ENCODE assay signal across 1 cellular context in genomic region chr6:112311950-112312547, GRCh38.
TF ChIP-seq lines count a peak whose summit lies in the region.

No MANE protein-coding gene starts in this region.

TF ChIP-seq in H1, 55 proteins besides CTCF, POLR2A, EP300 and RAD21 (continued from another document):
- TF ChIP-seq KDM4A (IDR thresholded peaks at IDR 0.05; ENCODE audit: low read depth, low read length, severe bottlenecking) (no peak), GABPA (IDR thresholded peaks at IDR 0.05; ENCODE audit: borderline replicate concordance, insufficient read depth, low read length) (no peak), CBX8 (IDR thresholded peaks at IDR 0.05; ENCODE audit: borderline replicate concordance, low read depth, low read length) (no peak), SAP30 (IDR thresholded peaks at IDR 0.05; ENCODE audit: insufficient read depth, insufficient replicate concordance, low read length) (no peak), JUND (IDR thresholded peaks at IDR 0.05; ENCODE audit: low read length) (no peak)
- TF ChIP-seq, protein P1, sequence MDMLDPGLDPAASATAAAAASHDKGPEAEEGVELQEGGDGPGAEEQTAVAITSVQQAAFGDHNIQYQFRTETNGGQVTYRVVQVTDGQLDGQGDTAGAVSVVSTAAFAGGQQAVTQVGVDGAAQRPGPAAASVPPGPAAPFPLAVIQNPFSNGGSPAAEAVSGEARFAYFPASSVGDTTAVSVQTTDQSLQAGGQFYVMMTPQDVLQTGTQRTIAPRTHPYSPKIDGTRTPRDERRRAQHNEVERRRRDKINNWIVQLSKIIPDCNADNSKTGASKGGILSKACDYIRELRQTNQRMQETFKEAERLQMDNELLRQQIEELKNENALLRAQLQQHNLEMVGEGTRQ (IDR thresholded peaks at IDR 0.05; ENCODE audit: low read length), result no peak
